In the genomic region with DNA sequence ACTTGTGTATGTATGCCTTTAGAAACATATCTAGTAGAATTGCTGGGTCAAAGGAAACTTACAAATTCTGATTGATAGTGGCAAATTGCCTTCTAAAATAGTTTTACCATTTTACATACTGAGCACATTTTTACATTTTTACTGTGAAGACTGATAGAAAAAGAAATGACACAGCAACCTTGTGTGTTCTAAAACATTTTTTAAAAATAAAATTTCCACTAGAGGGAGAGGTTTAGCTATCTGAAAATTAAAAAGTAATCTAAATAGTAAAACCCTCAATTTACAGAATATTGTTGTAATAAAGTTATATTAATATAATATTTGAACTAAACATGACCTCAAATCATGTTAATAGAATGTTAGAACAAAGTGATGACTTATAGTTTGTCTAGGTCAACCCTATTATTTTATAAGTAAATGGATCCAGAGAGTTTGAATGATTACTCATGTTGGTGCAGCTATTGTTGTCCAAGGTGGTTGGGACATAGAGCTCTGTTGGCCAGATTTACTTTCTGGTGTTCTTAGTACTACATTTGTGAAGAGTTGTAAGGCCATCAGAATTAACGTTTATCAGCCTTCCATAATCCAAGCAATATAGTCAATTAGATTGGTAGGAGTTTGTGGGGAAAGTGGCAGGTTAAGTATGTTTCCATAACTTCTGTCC, we compare ENCODE assay signal across 11 cellular contexts. TPM values are rescaled to one million over a fixed set of nuclear protein-coding genes. Genes with fewer than 3 reads are reported as not detected.
A peak's percentile ranks its signal among the peaks of the same experiment; 100 is the strongest.
DNase-seq lines count a peak whose midpoint lies in the region; ATAC-seq, FAIRE-seq and TF ChIP-seq lines count a peak whose summit lies in the region.
"Had no signal": no experiment of that assay in that cellular context is flagged by ENCODE, and none has a peak within 500 bp of the region (broad histone marks: within the 10 kb centered on the region; RNA-seq: fewer than 3 reads in every experiment).

No MANE protein-coding gene starts in this region.

- no peak overlapping the region for H4K91ac ChIP-seq in mesenchymal stem cell (ENCODE audit: low read length)

- intact Hi-C loops in left ventricle myocardium inferior (cut with micrococcal nuclease) (no loop called here), Right ventricle myocardium inferior (cut with DNase I) (loop anchor here (5.0 kb wide), 1 partner anchor 294 kb away; no protein-coding TSS in a partner anchor)

- no peak overlapping the region for H2AFZ ChIP-seq in mesenchymal stem cell (ENCODE audit: low read depth, low read length)

- H4K8ac ChIP-seq in mesenchymal stem cell (ENCODE audit: low read length) = no peak overlapping the region

- no peaks in the 10 kb centered on the region for H3K27me3 ChIP-seq in left ventricle myocardium inferior (ENCODE audit: low read depth)
- H3K27me3 ChIP-seq in bronchial epithelial cell (ENCODE audit: control insufficient read depth, insufficient read depth, low read length) = no peaks in the 10 kb centered on the region
- H3K27me3 ChIP-seq in mesenchymal stem cell (ENCODE audit: control insufficient read depth in 1 of 2, insufficient read depth in 1 of 2, low read length in 2 of 2) = no peaks in the 10 kb centered on the region

- H3K23ac ChIP-seq in mesenchymal stem cell (ENCODE audit: low read length in 2 of 2) = no peak overlapping the region

- TF ChIP-seq CTCF in left ventricle myocardium inferior (IDR thresholded peaks at IDR 0.05; ENCODE audit: borderline replicate concordance) = peak; percentile 39
- TF ChIP-seq CTCF in bronchial epithelial cell (IDR thresholded peaks at IDR 0.05; ENCODE audit: insufficient read depth, low read length, severe bottlenecking) = no peak

- no peaks in the 10 kb centered on the region for H3K9me3 ChIP-seq in left ventricle myocardium inferior (replicated peaks)
- no peaks in the 10 kb centered on the region for H3K9me3 ChIP-seq in mesenchymal stem cell (ENCODE audit: control insufficient read depth, low read length)

- H3K36me3 ChIP-seq in left ventricle myocardium inferior (peaks cover 19% of the 10 kb centered on the region), bronchial epithelial cell (ENCODE audit: control insufficient read depth, insufficient read depth, low read length) (no peaks in the 10 kb centered on the region), mesenchymal stem cell (ENCODE audit: control insufficient read depth in 1 of 2, insufficient read depth in 2 of 2, low read depth in 1 of 2, low read length in 2 of 2) (peaks cover 0 to 12% of the 10 kb centered on the region in 2 experiments)

- H3K27ac ChIP-seq in left ventricle myocardium inferior (replicated peaks) (no peak overlapping the region), mesenchymal stem cell (ENCODE audit: low read length, poor library complexity, severe bottlenecking) (no peak overlapping the region)

- no CpG with 5 or more reads among the region's 1 CpG for WGBS in mesenchymal stem cell

- H3K14ac ChIP-seq in mesenchymal stem cell (ENCODE audit: low read length in 2 of 2) = no peak overlapping the region

- DNase-seq in left ventricle myocardium inferior (no peak), Right ventricle myocardium inferior (ENCODE audit: missing footprints) (no peak), bronchial epithelial cell (ENCODE audit: low read depth) (peak; percentile 42), mesenchymal stem cell (no peak), NCI-H748 (lab: John Stamatoyannopoulos, UW; ENCODE audit: unreplicated experiment) (no peak), NCI-H1092 treated with DMSO at 0.1 percent for 48 hours (lab: John Stamatoyannopoulos, UW) (no peak)
- DNase-seq: activated CD8-positive, alpha-beta memory T cell treated with anti-CD3 and anti-CD28 coated beads, Interleukin-2, amount 10 ng/mL, durations not matched to agents 7 days and 5 days; left cardiac atrium; NCI-H187 treated with DMSO at 0.1 percent for 48 hours had no signal

- no peak overlapping the region for H2BK12ac ChIP-seq in mesenchymal stem cell (ENCODE audit: low read length in 2 of 2)

- H3K4me3 ChIP-seq in left ventricle myocardium inferior (no peak overlapping the region), bronchial epithelial cell (ENCODE audit: low read depth, low read length) (no peak overlapping the region), mesenchymal stem cell (ENCODE audit: insufficient read depth in 1 of 2, low read depth in 1 of 2, low read length in 2 of 2) (no peak overlapping the region)

- no peak overlapping the region for H2BK15ac ChIP-seq in mesenchymal stem cell (ENCODE audit: low read depth, poor library complexity, severe bottlenecking)

- ATAC-seq in Right ventricle myocardium inferior (no peak), HG03520 (IDR thresholded peaks at IDR 0.05; ENCODE audit: unreplicated experiment) (no peak), GM18519 (IDR thresholded peaks at IDR 0.05; ENCODE audit: low FRiP score, unreplicated experiment) (no peak)
- ATAC-seq: activated CD8-positive, alpha-beta memory T cell treated with anti-CD3 and anti-CD28 coated beads, Interleukin-2, amount 10 ng/mL, durations not matched to agents 7 days and 5 days; left cardiac atrium had no signal

- H2AK5ac ChIP-seq in mesenchymal stem cell (ENCODE audit: low read length, severe bottlenecking) = no peak overlapping the region

- no peak overlapping the region for H3K4ac ChIP-seq in mesenchymal stem cell (ENCODE audit: low read depth in 1 of 2, low read length in 2 of 2)

- no peak overlapping the region for H2BK120ac ChIP-seq in mesenchymal stem cell (ENCODE audit: low read depth, low read length)

- no peak for FAIRE-seq in bronchial epithelial cell (lab: Jason Lieb, UNC)

- peak overlapping the region; percentile 44 for H3K9ac ChIP-seq in mesenchymal stem cell (ENCODE audit: low read length)

- no peak overlapping the region for H3K18ac ChIP-seq in mesenchymal stem cell (ENCODE audit: low read depth in 1 of 2, low read length in 2 of 2)

- H2BK5ac ChIP-seq in mesenchymal stem cell (ENCODE audit: low read depth, low read length, poor library complexity, severe bottlenecking) = no peak overlapping the region

- no peaks in the 10 kb centered on the region for H3K4me1 ChIP-seq in left ventricle myocardium inferior
- no peaks in the 10 kb centered on the region for H3K4me1 ChIP-seq in mesenchymal stem cell (ENCODE audit: control insufficient read depth, insufficient read depth, low read depth, low read length)

- no peaks in the 10 kb centered on the region for H3K79me1 ChIP-seq in mesenchymal stem cell (replicated peaks; ENCODE audit: low read length, poor library complexity, severe bottlenecking)

- H3K4me2 ChIP-seq in mesenchymal stem cell (ENCODE audit: low read length, poor library complexity, severe bottlenecking) = no peak overlapping the region

RNA-seq across cellular contexts. Expression of gene CENPP, which starts 17.2 kb away (rescaled TPM):
- total RNA-seq in left ventricle myocardium inferior = 5.4 TPM
- total RNA-seq in Right ventricle myocardium inferior = 3.3 TPM
- total RNA-seq in bronchial epithelial cell = 0.38 and 1.3 TPM in 2 replicates
- 4.2 TPM for polyA plus RNA-seq in mesenchymal stem cell (2013, experiment 1 of 2)
- polyA plus RNA-seq in mesenchymal stem cell (2013, experiment 2 of 2) = 3.9 TPM

RNA-seq across cellular contexts. Expression of gene NOL8, which starts 17.8 kb away (rescaled TPM):
- total RNA-seq in left ventricle myocardium inferior (12.7 TPM), Right ventricle myocardium inferior (14.2 TPM), bronchial epithelial cell (15.7 and 19.7 TPM in 2 replicates)
- 26.3 TPM for polyA plus RNA-seq in mesenchymal stem cell (2013, experiment 1 of 2)
- 26.8 TPM for polyA plus RNA-seq in mesenchymal stem cell (2013, experiment 2 of 2)

RNA-seq across cellular contexts. Expression of gene IARS1, which starts 49.5 kb away (rescaled TPM):
- total RNA-seq in left ventricle myocardium inferior = 54.2 TPM
- 54.7 TPM for total RNA-seq in Right ventricle myocardium inferior
- 379 and 631 TPM in 2 replicates for total RNA-seq in bronchial epithelial cell
- 94.4 TPM for polyA plus RNA-seq in mesenchymal stem cell (2013, experiment 1 of 2)
- 96.6 TPM for polyA plus RNA-seq in mesenchymal stem cell (2013, experiment 2 of 2)
